In the genomic region with DNA sequence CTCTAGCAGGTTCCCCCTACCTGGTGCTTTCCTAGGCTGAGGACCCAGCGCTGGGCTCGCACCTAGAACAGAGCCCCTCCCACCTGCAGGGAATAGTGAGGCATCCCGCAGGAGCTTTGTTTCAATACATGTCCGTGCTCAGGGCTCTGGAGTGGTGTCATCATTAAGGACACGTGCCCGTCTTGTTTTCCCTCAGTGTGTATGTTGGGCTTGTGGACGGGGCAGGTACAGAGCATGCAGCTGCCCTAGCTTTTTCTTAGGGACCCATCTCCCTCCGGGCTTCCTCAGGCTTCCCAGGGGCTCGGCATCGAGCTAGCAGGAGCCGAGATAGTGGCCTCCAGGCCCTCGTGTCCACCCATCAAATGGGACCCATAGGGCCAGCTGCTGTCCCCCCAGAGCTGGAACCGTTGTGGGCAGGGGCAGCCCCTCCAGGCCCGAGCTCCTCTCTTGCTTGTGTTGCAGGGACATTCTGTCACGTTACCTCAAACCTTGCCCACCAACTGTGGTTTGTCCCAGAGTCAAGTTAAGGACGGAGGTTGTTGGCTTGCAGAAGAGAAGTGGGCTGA, we compare ENCODE assay signal across 1 cellular context.
TF ChIP-seq lines count a peak whose summit lies in the region.

No MANE protein-coding gene starts in this region.

TF ChIP-seq in H1, 55 proteins besides CTCF, POLR2A, EP300 and RAD21:
- TF ChIP-seq CTBP2 (IDR thresholded peaks at IDR 0.05; ENCODE audit: borderline replicate concordance, insufficient read depth, insufficient read length, low read length): no peak
- TF ChIP-seq SIRT6 (IDR thresholded peaks at IDR 0.05; ENCODE audit: low read length): no peak
- TF ChIP-seq RNF2 (IDR thresholded peaks at IDR 0.05; ENCODE audit: borderline replicate concordance, low read depth, low read length, missing control alignments, poor library complexity, severe bottlenecking): no peak
- TF ChIP-seq BRCA1 (IDR thresholded peaks at IDR 0.05; ENCODE audit: low read depth, low read length): no peak
- TF ChIP-seq SP2 (IDR thresholded peaks at IDR 0.05; ENCODE audit: low read length): no peak
- no peak for TF ChIP-seq CHD7 (IDR thresholded peaks at IDR 0.05; ENCODE audit: insufficient replicate concordance, low read length)
- TF ChIP-seq SUZ12 (IDR thresholded peaks at IDR 0.05; ENCODE audit: low read length): no peak
- TF ChIP-seq HDAC6 (IDR thresholded peaks at IDR 0.05; ENCODE audit: low read depth, low read length): no peak
- TF ChIP-seq MAX (IDR thresholded peaks at IDR 0.05): no peak
- no peak for TF ChIP-seq MAFK (IDR thresholded peaks at IDR 0.05; ENCODE audit: low read depth, low read length)
TF ChIP-seq in H1: peak in this region for 0.
